In the genomic region with DNA sequence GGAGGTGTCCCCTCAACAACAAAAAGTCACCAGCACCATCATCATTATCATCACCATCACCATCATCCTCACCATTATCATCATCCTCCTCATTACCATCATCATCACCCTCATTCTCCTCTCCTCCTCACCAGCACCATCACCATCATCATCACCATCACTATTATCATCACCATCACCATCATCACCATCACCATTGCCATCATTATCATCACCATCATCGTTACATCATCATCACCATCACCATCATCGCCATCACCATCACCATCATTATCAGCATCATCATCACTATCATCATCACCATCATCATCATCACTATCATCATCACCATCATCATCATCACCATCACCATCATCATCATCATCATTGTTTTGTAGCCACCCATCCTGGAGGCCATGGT, we compare ENCODE assay signal across 1 cellular context.
TF ChIP-seq lines count a peak whose summit lies in the region.

No MANE protein-coding gene starts in this region.

TF ChIP-seq in H1, 55 proteins besides CTCF, POLR2A, EP300 and RAD21:
- TF ChIP-seq JUND (IDR thresholded peaks at IDR 0.05; ENCODE audit: low read length): no peak
- no peak for TF ChIP-seq SRF (IDR thresholded peaks at IDR 0.05; ENCODE audit: low read depth, low read length)
- no peak for TF ChIP-seq SP4 (IDR thresholded peaks at IDR 0.05; ENCODE audit: low read length)
- TF ChIP-seq, protein P1, sequence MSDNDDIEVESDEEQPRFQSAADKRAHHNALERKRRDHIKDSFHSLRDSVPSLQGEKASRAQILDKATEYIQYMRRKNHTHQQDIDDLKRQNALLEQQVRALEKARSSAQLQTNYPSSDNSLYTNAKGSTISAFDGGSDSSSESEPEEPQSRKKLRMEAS (IDR thresholded peaks at IDR 0.05): no peak
- TF ChIP-seq, protein P2, sequence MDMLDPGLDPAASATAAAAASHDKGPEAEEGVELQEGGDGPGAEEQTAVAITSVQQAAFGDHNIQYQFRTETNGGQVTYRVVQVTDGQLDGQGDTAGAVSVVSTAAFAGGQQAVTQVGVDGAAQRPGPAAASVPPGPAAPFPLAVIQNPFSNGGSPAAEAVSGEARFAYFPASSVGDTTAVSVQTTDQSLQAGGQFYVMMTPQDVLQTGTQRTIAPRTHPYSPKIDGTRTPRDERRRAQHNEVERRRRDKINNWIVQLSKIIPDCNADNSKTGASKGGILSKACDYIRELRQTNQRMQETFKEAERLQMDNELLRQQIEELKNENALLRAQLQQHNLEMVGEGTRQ (IDR thresholded peaks at IDR 0.05; ENCODE audit: low read length): no peak
- no peak for TF ChIP-seq ASH2L (IDR thresholded peaks at IDR 0.05; ENCODE audit: low read length)
- TF ChIP-seq RXRA (IDR thresholded peaks at IDR 0.05; ENCODE audit: insufficient read depth, low read depth, low read length): no peak
